Comparison of ENCODE assay signal across 25 cellular contexts in the genomic region with DNA sequence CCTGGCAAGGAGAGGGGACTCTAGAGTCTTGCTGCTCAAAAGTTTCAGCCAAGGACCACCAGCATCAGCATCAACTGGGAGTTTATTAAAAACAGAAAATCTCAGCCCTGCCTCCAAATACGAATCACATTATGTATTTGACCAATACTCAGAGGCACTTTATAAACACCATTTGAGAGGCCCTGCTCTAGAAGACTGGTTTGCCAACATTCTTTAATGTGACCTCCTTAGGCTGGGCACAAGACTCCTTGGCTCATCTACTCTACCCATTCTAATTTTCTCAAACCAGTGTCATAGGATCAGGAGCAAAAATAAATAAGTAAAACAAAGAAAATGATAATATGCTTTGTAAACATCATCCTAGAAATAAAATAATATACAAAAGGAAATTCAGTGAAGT. TPM values are rescaled to one million over a fixed set of nuclear protein-coding genes. Genes with fewer than 3 reads are reported as not detected.
"Had no signal": no experiment of that assay in that cellular context is flagged by ENCODE, and none has a peak within 500 bp of the region (broad histone marks: within the 10 kb centered on the region; RNA-seq: fewer than 3 reads in every experiment).

No MANE protein-coding gene starts in this region.

- H3K9ac ChIP-seq: neural progenitor cell had no signal

- H3K27me3 ChIP-seq: heart right ventricle, hepatocyte, neural progenitor cell, neutrophil, right atrium auricular region, sigmoid colon, spleen, transverse colon, upper lobe of left lung had no signal

- H3K27ac Mint-ChIP-seq: mesothelial cell of epicardium; naive B cell; natural killer cell; neural progenitor cell; progenitor cell of endocrine pancreas; stimulated activated effector memory CD8-positive, alpha-beta T cell treated with anti-CD3 and anti-CD28 coated beads, Interleukin-12 subunit alpha, Interleukin-12 subunit beta, amount 100 ng/mL, for 72 hours; stimulated activated naive CD8-positive, alpha-beta T cell treated with anti-CD3 and anti-CD28 coated beads, Interleukin-15, Interleukin-2, amounts not matched to agents 100 ng/mL and 50 ng/mL, for 24 hours had no signal

- H3K4me1 ChIP-seq: neural progenitor cell, spleen had no signal

- H3K36me3 Mint-ChIP-seq: mesothelial cell of epicardium; naive B cell; natural killer cell; neural progenitor cell; stimulated activated effector memory CD8-positive, alpha-beta T cell treated with anti-CD3 and anti-CD28 coated beads, Interleukin-12 subunit alpha, Interleukin-12 subunit beta, amount 100 ng/mL, for 72 hours had no signal

- H3K9me3 ChIP-seq: heart right ventricle, neutrophil, right atrium auricular region, sigmoid colon, transverse colon, upper lobe of left lung had no signal

- ATAC-seq: heart right ventricle; natural killer cell; stimulated activated effector memory CD8-positive, alpha-beta T cell treated with anti-CD3 and anti-CD28 coated beads, Interleukin-12 subunit alpha, Interleukin-12 subunit beta, amount 100 ng/mL, for 72 hours had no signal

- H3K9me3 Mint-ChIP-seq: mesothelial cell of epicardium had no signal

- H3K4me1 Mint-ChIP-seq: mesothelial cell of epicardium; naive B cell; natural killer cell; neural progenitor cell; stimulated activated effector memory CD8-positive, alpha-beta T cell treated with anti-CD3 and anti-CD28 coated beads, Interleukin-12 subunit alpha, Interleukin-12 subunit beta, amount 100 ng/mL, for 72 hours had no signal

- H3K4me3 ChIP-seq: heart right ventricle, hepatocyte, lung, neural progenitor cell, right atrium auricular region, sigmoid colon, spleen, transverse colon, upper lobe of left lung had no signal

- H3K27ac ChIP-seq: hepatocyte, neural progenitor cell, neutrophil, right atrium auricular region, spleen, transverse colon had no signal

- H3K4me3 Mint-ChIP-seq: mesothelial cell of epicardium; naive B cell; natural killer cell; nephron progenitor cell; neural progenitor cell; stimulated activated effector memory CD8-positive, alpha-beta T cell treated with anti-CD3 and anti-CD28 coated beads, Interleukin-12 subunit alpha, Interleukin-12 subunit beta, amount 100 ng/mL, for 72 hours; stimulated activated naive CD8-positive, alpha-beta T cell treated with anti-CD3 and anti-CD28 coated beads, Interleukin-15, Interleukin-2, amounts not matched to agents 100 ng/mL and 50 ng/mL, for 24 hours had no signal

- H3K36me3 ChIP-seq: neural progenitor cell, neutrophil, right atrium auricular region, sigmoid colon, spleen, transverse colon, upper lobe of left lung had no signal

- DNase-seq: heart right ventricle; islet precursor cell; mesendoderm; naive B cell; natural killer cell; nephron progenitor cell; occipital lobe; sigmoid colon; small intestine; spleen; stimulated activated CD4-positive, alpha-beta T cell treated with anti-CD3 and anti-CD28 coated beads, Interleukin-4, amount 100 ng/mL, for 24 hours; stimulated activated naive CD4-positive, alpha-beta T cell; substantia nigra; transverse colon had no signal

RNA-seq across cellular contexts. Expression of gene ABCC9, which starts 52.8 kb away (rescaled TPM):
- total RNA-seq: pulmonary artery endothelial cell had no signal
